Comparison of ENCODE assay signal across 1 cellular context in the genomic region with DNA sequence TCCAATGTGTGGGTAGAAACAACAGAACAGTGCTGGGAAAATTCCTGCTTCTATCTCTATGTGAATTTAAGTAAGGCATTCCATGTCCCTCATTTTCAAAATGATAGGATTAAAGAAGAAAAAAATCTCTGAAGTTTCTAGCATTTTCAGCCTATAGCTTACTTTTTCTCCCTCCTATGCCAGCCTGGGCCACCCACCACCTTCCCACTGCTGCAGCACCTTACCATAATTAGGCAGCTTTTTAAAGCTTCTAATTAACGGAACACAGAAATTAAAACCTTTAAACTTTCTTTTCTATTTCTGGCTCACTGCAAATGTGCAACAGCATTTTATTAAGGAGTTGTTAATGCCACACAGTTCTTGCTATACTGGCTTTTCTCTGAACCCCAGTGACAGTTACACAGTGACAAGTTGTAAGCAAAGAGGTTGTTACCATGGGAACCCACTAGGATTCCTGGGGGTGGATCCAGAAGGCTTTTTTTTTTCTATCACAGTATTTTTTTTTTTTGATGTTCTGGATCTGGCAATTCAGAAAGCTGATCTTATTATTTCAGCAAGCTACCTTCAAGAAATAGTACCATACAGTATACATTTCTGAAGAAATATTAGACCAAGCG.
TF ChIP-seq lines count a peak whose summit lies in the region.

No MANE protein-coding gene starts in this region.

TF ChIP-seq in IMR-90, 13 proteins besides CTCF, POLR2A, EP300 and RAD21:
- TF ChIP-seq CEBPB (IDR thresholded peaks at IDR 0.05; ENCODE audit: low read depth, low read length) (no peak), SMC3 (IDR thresholded peaks at IDR 0.05; ENCODE audit: low read depth, low read length) (no peak), NFE2L2 (IDR thresholded peaks at IDR 0.05; ENCODE audit: low read depth, low read length) (no peak), RFX5 (IDR thresholded peaks at IDR 0.05; ENCODE audit: low read depth, low read length) (no peak), MXI1 (IDR thresholded peaks at IDR 0.05; ENCODE audit: borderline replicate concordance, low read depth, low read length) (no peak), BHLHE40 (IDR thresholded peaks at IDR 0.05; ENCODE audit: low read depth, low read length) (no peak), RCOR1 (IDR thresholded peaks at IDR 0.05; ENCODE audit: insufficient replicate concordance, low read length) (no peak), MAFK (IDR thresholded peaks at IDR 0.05; ENCODE audit: low read depth, low read length) (no peak), FOS (IDR thresholded peaks at IDR 0.05; ENCODE audit: low read depth, low read length) (no peak), MAZ (IDR thresholded peaks at IDR 0.05; ENCODE audit: borderline replicate concordance, low read depth, low read length) (no peak), CHD1 (IDR thresholded peaks at IDR 0.05; ENCODE audit: low read depth, low read length) (no peak)
- TF ChIP-seq, protein P1, sequence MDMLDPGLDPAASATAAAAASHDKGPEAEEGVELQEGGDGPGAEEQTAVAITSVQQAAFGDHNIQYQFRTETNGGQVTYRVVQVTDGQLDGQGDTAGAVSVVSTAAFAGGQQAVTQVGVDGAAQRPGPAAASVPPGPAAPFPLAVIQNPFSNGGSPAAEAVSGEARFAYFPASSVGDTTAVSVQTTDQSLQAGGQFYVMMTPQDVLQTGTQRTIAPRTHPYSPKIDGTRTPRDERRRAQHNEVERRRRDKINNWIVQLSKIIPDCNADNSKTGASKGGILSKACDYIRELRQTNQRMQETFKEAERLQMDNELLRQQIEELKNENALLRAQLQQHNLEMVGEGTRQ (IDR thresholded peaks at IDR 0.05; ENCODE audit: low read depth, low read length) = no peak
- TF ChIP-seq, protein P2, sequence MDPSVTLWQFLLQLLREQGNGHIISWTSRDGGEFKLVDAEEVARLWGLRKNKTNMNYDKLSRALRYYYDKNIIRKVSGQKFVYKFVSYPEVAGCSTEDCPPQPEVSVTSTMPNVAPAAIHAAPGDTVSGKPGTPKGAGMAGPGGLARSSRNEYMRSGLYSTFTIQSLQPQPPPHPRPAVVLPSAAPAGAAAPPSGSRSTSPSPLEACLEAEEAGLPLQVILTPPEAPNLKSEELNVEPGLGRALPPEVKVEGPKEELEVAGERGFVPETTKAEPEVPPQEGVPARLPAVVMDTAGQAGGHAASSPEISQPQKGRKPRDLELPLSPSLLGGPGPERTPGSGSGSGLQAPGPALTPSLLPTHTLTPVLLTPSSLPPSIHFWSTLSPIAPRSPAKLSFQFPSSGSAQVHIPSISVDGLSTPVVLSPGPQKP (IDR thresholded peaks at IDR 0.05; ENCODE audit: borderline replicate concordance, low read depth, low read length) = no peak
